ENCODE assay signal across 1 cellular context in the genomic region with DNA sequence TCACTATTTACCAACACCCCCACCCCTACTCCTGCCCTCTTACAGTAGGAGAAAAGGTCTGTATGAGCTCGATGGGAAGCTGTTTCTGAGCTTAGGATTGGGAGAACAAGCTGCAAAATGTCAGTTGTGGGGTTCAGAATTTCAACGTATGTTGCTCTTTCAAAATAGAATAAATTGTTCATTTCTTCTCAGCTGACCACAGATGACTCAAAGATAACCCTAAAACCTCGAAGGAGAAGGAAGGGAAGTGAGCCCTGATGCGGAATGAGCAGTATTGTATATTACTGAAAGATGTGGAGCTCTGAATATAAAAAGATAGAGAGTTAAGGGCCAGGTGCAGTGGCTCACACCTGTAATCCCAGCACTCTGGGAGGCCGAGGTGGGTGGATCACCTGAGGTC.
TF ChIP-seq lines count a peak whose summit lies in the region.

No MANE protein-coding gene starts in this region.

TF ChIP-seq in GM23338, 12 proteins besides CTCF, POLR2A, EP300 and RAD21 (continued from another document):
- TF ChIP-seq, protein P1, sequence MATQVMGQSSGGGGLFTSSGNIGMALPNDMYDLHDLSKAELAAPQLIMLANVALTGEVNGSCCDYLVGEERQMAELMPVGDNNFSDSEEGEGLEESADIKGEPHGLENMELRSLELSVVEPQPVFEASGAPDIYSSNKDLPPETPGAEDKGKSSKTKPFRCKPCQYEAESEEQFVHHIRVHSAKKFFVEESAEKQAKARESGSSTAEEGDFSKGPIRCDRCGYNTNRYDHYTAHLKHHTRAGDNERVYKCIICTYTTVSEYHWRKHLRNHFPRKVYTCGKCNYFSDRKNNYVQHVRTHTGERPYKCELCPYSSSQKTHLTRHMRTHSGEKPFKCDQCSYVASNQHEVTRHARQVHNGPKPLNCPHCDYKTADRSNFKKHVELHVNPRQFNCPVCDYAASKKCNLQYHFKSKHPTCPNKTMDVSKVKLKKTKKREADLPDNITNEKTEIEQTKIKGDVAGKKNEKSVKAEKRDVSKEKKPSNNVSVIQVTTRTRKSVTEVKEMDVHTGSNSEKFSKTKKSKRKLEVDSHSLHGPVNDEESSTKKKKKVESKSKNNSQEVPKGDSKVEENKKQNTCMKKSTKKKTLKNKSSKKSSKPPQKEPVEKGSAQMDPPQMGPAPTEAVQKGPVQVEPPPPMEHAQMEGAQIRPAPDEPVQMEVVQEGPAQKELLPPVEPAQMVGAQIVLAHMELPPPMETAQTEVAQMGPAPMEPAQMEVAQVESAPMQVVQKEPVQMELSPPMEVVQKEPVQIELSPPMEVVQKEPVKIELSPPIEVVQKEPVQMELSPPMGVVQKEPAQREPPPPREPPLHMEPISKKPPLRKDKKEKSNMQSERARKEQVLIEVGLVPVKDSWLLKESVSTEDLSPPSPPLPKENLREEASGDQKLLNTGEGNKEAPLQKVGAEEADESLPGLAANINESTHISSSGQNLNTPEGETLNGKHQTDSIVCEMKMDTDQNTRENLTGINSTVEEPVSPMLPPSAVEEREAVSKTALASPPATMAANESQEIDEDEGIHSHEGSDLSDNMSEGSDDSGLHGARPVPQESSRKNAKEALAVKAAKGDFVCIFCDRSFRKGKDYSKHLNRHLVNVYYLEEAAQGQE (IDR thresholded peaks at IDR 0.05; ENCODE audit: unreplicated experiment): no peak
- TF ChIP-seq POLR2AphosphoS5 (IDR thresholded peaks at IDR 0.05; ENCODE audit: low read depth): no peak
- TF ChIP-seq STAT1 (IDR thresholded peaks at IDR 0.05; ENCODE audit: unreplicated experiment): no peak
